ENCODE assay signal across 2 cellular contexts in the genomic region with DNA sequence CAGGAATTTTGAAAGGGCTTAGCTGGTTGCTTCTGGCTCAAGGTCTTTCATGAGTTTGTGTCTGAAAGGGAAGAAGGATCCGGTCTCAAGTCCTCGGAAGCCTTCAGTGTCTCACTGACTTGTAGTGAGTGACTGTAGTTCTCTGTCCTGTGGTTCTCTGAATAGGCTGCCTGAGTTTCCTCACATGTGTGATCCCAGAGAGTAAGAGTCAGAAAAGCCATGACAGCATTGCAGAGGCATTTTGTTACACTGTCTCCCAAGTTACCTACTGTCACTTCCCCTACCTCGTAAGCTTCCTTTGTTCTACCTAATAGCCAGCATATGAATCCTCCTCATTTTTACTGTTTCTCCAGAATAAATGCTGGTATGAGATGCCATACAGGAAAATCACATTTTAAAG.
TF ChIP-seq lines count a peak whose summit lies in the region.

No MANE protein-coding gene starts in this region.

TF ChIP-seq in IMR-90, 13 proteins besides CTCF, POLR2A, EP300 and RAD21:
- TF ChIP-seq CEBPB (IDR thresholded peaks at IDR 0.05; ENCODE audit: low read depth, low read length): no peak
- TF ChIP-seq, protein P1, sequence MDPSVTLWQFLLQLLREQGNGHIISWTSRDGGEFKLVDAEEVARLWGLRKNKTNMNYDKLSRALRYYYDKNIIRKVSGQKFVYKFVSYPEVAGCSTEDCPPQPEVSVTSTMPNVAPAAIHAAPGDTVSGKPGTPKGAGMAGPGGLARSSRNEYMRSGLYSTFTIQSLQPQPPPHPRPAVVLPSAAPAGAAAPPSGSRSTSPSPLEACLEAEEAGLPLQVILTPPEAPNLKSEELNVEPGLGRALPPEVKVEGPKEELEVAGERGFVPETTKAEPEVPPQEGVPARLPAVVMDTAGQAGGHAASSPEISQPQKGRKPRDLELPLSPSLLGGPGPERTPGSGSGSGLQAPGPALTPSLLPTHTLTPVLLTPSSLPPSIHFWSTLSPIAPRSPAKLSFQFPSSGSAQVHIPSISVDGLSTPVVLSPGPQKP (IDR thresholded peaks at IDR 0.05; ENCODE audit: borderline replicate concordance, low read depth, low read length): no peak
- TF ChIP-seq NFE2L2 (IDR thresholded peaks at IDR 0.05; ENCODE audit: low read depth, low read length): no peak
- TF ChIP-seq BHLHE40 (IDR thresholded peaks at IDR 0.05; ENCODE audit: low read depth, low read length): no peak
- no peak for TF ChIP-seq MXI1 (IDR thresholded peaks at IDR 0.05; ENCODE audit: borderline replicate concordance, low read depth, low read length)
- TF ChIP-seq, protein P2, sequence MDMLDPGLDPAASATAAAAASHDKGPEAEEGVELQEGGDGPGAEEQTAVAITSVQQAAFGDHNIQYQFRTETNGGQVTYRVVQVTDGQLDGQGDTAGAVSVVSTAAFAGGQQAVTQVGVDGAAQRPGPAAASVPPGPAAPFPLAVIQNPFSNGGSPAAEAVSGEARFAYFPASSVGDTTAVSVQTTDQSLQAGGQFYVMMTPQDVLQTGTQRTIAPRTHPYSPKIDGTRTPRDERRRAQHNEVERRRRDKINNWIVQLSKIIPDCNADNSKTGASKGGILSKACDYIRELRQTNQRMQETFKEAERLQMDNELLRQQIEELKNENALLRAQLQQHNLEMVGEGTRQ (IDR thresholded peaks at IDR 0.05; ENCODE audit: low read depth, low read length): no peak
- TF ChIP-seq MAZ (IDR thresholded peaks at IDR 0.05; ENCODE audit: borderline replicate concordance, low read depth, low read length): no peak
- no peak for TF ChIP-seq CHD1 (IDR thresholded peaks at IDR 0.05; ENCODE audit: low read depth, low read length)
- no peak for TF ChIP-seq MAFK (IDR thresholded peaks at IDR 0.05; ENCODE audit: low read depth, low read length)
- TF ChIP-seq FOS (IDR thresholded peaks at IDR 0.05; ENCODE audit: low read depth, low read length): no peak

TF ChIP-seq in H1, 55 proteins besides CTCF, POLR2A, EP300 and RAD21:
- no peak for TF ChIP-seq ASH2L (IDR thresholded peaks at IDR 0.05; ENCODE audit: low read length)
- TF ChIP-seq SAP30 (IDR thresholded peaks at IDR 0.05; ENCODE audit: insufficient read depth, insufficient replicate concordance, low read length): no peak
- no peak for TF ChIP-seq SP4 (IDR thresholded peaks at IDR 0.05; ENCODE audit: low read length)
- no peak for TF ChIP-seq BCL11A (IDR thresholded peaks at IDR 0.05; ENCODE audit: low read depth in 2 of 2, low read length in 2 of 2)
- no peak for TF ChIP-seq POLR2AphosphoS5 (IDR thresholded peaks at IDR 0.05; ENCODE audit: low read depth, low read length)
- 0 out of 2 replicates have a peak, but pooled peaks have one; percentile 6 for TF ChIP-seq JUN (IDR thresholded peaks at IDR 0.05; ENCODE audit: low read depth, low read length)
- no peak for TF ChIP-seq YY1 (IDR thresholded peaks at IDR 0.05; ENCODE audit: low read depth, low read length)
- TF ChIP-seq EGR1 (IDR thresholded peaks at IDR 0.05; ENCODE audit: borderline replicate concordance, low read depth, low read length): no peak
- peak; percentile 50; the same call in 1 of the 2 replicates for TF ChIP-seq JUND (IDR thresholded peaks at IDR 0.05; ENCODE audit: low read length)
- TF ChIP-seq CBX8 (IDR thresholded peaks at IDR 0.05; ENCODE audit: borderline replicate concordance, low read depth, low read length): no peak
- no peak for TF ChIP-seq TAF7 (optimal IDR thresholded peaks at IDR 0.05; ENCODE audit: borderline replicate concordance, low read depth, low read length)
